In the genomic region with DNA sequence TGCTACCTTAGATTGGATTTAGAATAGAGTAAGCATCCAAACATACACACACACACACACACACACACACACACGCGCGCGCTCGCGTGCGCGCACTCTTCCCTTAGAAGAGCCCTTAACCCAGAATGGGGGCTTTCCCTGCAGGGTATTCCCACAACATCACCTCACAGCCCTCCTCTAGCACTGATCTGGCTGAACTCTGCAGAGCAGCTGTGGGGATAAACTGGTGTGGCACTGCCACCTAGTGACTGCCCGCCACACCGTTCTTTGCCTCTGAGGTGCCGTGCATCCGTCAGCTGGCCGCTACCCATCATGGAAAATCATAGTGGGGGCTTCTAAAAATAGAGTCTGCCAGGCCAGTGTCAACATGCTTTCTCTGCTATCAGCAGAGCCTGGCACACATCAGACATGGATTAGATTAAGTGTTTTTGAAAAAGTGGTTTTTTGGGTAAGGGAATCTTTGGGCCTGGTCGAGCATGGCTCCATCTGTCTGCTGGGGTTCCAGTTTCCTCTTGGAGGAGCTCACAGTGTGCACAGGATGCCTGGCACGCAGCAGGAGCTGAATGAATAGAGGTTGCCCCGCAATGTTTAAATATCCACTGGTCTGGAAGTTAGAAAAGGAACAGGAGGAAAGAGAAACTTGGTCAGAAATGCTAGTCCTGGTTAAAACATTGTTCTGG, we compare ENCODE assay signal across 8 cellular contexts.
DNase-seq lines count a peak whose midpoint lies in the region; ATAC-seq and TF ChIP-seq lines count a peak whose summit lies in the region.

No MANE protein-coding gene starts in this region.

- no peaks in the 10 kb centered on the region for H3K9me3 ChIP-seq in CD4-positive, alpha-beta memory T cell (ENCODE audit: control insufficient read depth in 1 of 2, low read length in 2 of 2)
- H3K9me3 ChIP-seq in fibroblast of lung (ENCODE audit: control insufficient read depth, insufficient read depth, low read depth, low read length) (no peaks in the 10 kb centered on the region), neural cell (ENCODE audit: low read length) (no peaks in the 10 kb centered on the region), transverse colon (no peaks in the 10 kb centered on the region)

- TF ChIP-seq CTCF in fibroblast of lung (conservative IDR thresholded peaks at IDR 0.05 in 1 of 2, IDR thresholded peaks at IDR 0.05 in 1 of 2; ENCODE audit: low read depth in 1 of 2, low read length in 2 of 2) (peak; percentile 79 to 91), neural cell (IDR thresholded peaks at IDR 0.05; ENCODE audit: poor library complexity, severe bottlenecking) (peak; percentile 92), transverse colon (IDR thresholded peaks at IDR 0.05) (peak; percentile 66 to 75 (median 71))

- no peak overlapping the region for H3K27ac Mint-ChIP-seq in CD4-positive, alpha-beta memory T cell
- H3K27ac Mint-ChIP-seq in activated CD4-positive, alpha-beta memory T cell treated with anti-CD3 and anti-CD28 coated beads, Interleukin-2, amount 10 ng/mL, durations not matched to agents 7 days and 5 days = no peak overlapping the region

- no peaks in the 10 kb centered on the region for H3K9me2 ChIP-seq in neural cell (ENCODE audit: insufficient read depth, low read length)

- peak in 4 of 5 donors; percentile 8 to 16 (median 10) for DNase-seq in CD4-positive, alpha-beta memory T cell
- DNase-seq in NCI-H2227 treated with DMSO at 0.1 percent for 48 hours (lab: John Stamatoyannopoulos, UW) = peak; percentile 0
- DNase-seq in activated CD4-positive, alpha-beta memory T cell treated with anti-CD3 and anti-CD28 coated beads, Interleukin-2, amount 10 ng/mL, durations not matched to agents 7 days and 5 days = peak; percentile 34
- peak; percentile 31 to 61 for DNase-seq in fibroblast of lung (ENCODE audit: low read depth in 2 of 2)
- peak; percentile 60 for DNase-seq in transverse colon

- no peaks in the 10 kb centered on the region for H3K9me3 Mint-ChIP-seq in CD4-positive, alpha-beta memory T cell
- no peaks in the 10 kb centered on the region for H3K9me3 Mint-ChIP-seq in activated CD4-positive, alpha-beta memory T cell treated with anti-CD3 and anti-CD28 coated beads, Interleukin-2, amount 10 ng/mL, durations not matched to agents 7 days and 5 days

- no peak overlapping the region for H3K27ac ChIP-seq in CD4-positive, alpha-beta memory T cell (ENCODE audit: low read depth, low read length)
- H3K27ac ChIP-seq in fibroblast of lung (ENCODE audit: insufficient read depth, low read length) = no peak overlapping the region
- H3K27ac ChIP-seq in neural cell (ENCODE audit: low read length) = no peak overlapping the region
- no peak overlapping the region for H3K27ac ChIP-seq in transverse colon

- no peak overlapping the region for H3K4me2 ChIP-seq in fibroblast of lung (ENCODE audit: extremely low read depth, insufficient read depth, low read length)
- no peak overlapping the region for H3K4me2 ChIP-seq in neural cell (ENCODE audit: low read length)

- no peaks in the 10 kb centered on the region for H3K36me3 ChIP-seq in CD4-positive, alpha-beta memory T cell (ENCODE audit: insufficient read depth, low read length)
- H3K36me3 ChIP-seq in fibroblast of lung (ENCODE audit: control insufficient read depth, insufficient read depth, low read length) = no peaks in the 10 kb centered on the region
- no peaks in the 10 kb centered on the region for H3K36me3 ChIP-seq in neural cell (ENCODE audit: insufficient read depth, low read length)
- H3K36me3 ChIP-seq in transverse colon = no peaks in the 10 kb centered on the region

- H2AFZ ChIP-seq in fibroblast of lung (ENCODE audit: low read length) (no peak overlapping the region), neural cell (ENCODE audit: low read depth, low read length) (no peak overlapping the region)

- H3F3A ChIP-seq in neural cell (ENCODE audit: insufficient read depth, low read length, poor library complexity, severe bottlenecking) = no peaks in the 10 kb centered on the region

- 6 to 7% methylated on average over 3 to 16 of the region's 16 CpGs for WGBS in transverse colon (ENCODE audit: low coverage in 1 of 2), 2 donors

- TF ChIP-seq EP300 in neural cell (conservative IDR thresholded peaks at IDR 0.05; ENCODE audit: poor library complexity, severe bottlenecking) = no peak
- no peak for TF ChIP-seq EP300 in transverse colon (IDR thresholded peaks at IDR 0.05; ENCODE audit: low read depth)

- peaks cover 0 to 4% of the 10 kb centered on the region in 2 donors for H3K27me3 Mint-ChIP-seq in CD4-positive, alpha-beta memory T cell
- peaks cover 2% of the 10 kb centered on the region for H3K27me3 Mint-ChIP-seq in activated CD4-positive, alpha-beta memory T cell treated with anti-CD3 and anti-CD28 coated beads, Interleukin-2, amount 10 ng/mL, durations not matched to agents 7 days and 5 days

- no peak overlapping the region for H3K4me3 Mint-ChIP-seq in CD4-positive, alpha-beta memory T cell
- H3K4me3 Mint-ChIP-seq in activated CD4-positive, alpha-beta memory T cell treated with anti-CD3 and anti-CD28 coated beads, Interleukin-2, amount 10 ng/mL, durations not matched to agents 7 days and 5 days = no peak overlapping the region

- no peaks in the 10 kb centered on the region for H3K4me1 ChIP-seq in CD4-positive, alpha-beta memory T cell (ENCODE audit: insufficient read depth, low read length)
- no peaks in the 10 kb centered on the region for H3K4me1 ChIP-seq in fibroblast of lung (ENCODE audit: control insufficient read depth, extremely low read depth, insufficient read depth, low read length)
- H3K4me1 ChIP-seq in transverse colon = peaks cover 0 to 3% (median 0%) of the 10 kb centered on the region in 4 donors

- in situ Hi-C loops in transverse colon (cut with MboI; ENCODE audit: low pct_ligation_motif_present in 1 of 4, low pct_unique_long_range_greater_than_20kb in 1 of 4, low sequenced_read_pairs in 3 of 4) = loop anchor here (10.0 to 25.0 kb wide), 3 partner anchors 763 to 788 kb away; no protein-coding TSS in a partner anchor

- H3K9ac ChIP-seq in fibroblast of lung (ENCODE audit: insufficient read depth, low read length) = no peak overlapping the region
- H3K9ac ChIP-seq in neural cell (ENCODE audit: low read length) = no peak overlapping the region

- TF ChIP-seq RAD21 in neural cell (conservative IDR thresholded peaks at IDR 0.05) = peak; percentile 94

- H4K20me1 ChIP-seq in fibroblast of lung (ENCODE audit: control insufficient read depth, extremely low read depth, insufficient read depth, low read length) (no peaks in the 10 kb centered on the region), neural cell (ENCODE audit: insufficient read depth) (no peaks in the 10 kb centered on the region)

- H3K4me1 Mint-ChIP-seq in CD4-positive, alpha-beta memory T cell = peaks cover 0 to 2% (median under 1%) of the 10 kb centered on the region in 4 donors
- H3K4me1 Mint-ChIP-seq in activated CD4-positive, alpha-beta memory T cell treated with anti-CD3 and anti-CD28 coated beads, Interleukin-2, amount 10 ng/mL, durations not matched to agents 7 days and 5 days = no peaks in the 10 kb centered on the region

- H3K27me3 ChIP-seq in CD4-positive, alpha-beta memory T cell (ENCODE audit: insufficient read depth, low read length) = no peaks in the 10 kb centered on the region
- H3K27me3 ChIP-seq in fibroblast of lung (ENCODE audit: control insufficient read depth, insufficient read depth, low read length) = no peaks in the 10 kb centered on the region
- no peaks in the 10 kb centered on the region for H3K27me3 ChIP-seq in neural cell (ENCODE audit: insufficient read depth, low read depth, low read length)
- H3K27me3 ChIP-seq in transverse colon = no peaks in the 10 kb centered on the region

- intact Hi-C loops in CD4-positive, alpha-beta memory T cell (cut with micrococcal nuclease) = loop anchor here (5.0 kb wide), 2 partner anchors 768 to 1113 kb away; no protein-coding TSS in a partner anchor
- intact Hi-C loops in transverse colon (cut with DNase I; ENCODE audit: low total_unique reads) = loop anchor here (1.0 to 2.0 kb wide), 2 partner anchors 761 to 772 kb away; no protein-coding TSS in a partner anchor

- no peak for TF ChIP-seq POLR2A in transverse colon (IDR thresholded peaks at IDR 0.05)

- H3K79me2 ChIP-seq in fibroblast of lung (ENCODE audit: control insufficient read depth, insufficient read depth, low read length) (no peaks in the 10 kb centered on the region), neural cell (replicated peaks; ENCODE audit: insufficient read depth, low read length) (no peaks in the 10 kb centered on the region)

- POLR2A ChIA-PET in CD4-positive, alpha-beta memory T cell (lab: Charles Lee; ENCODE audit: partially characterized antibody) = no interaction called here
- POLR2A ChIA-PET in activated CD4-positive, alpha-beta memory T cell treated with anti-CD3 and anti-CD28 coated beads, Interleukin-2, amount 10 ng/mL, durations not matched to agents 7 days and 5 days (lab: Charles Lee) = no interaction called here

- no peaks in the 10 kb centered on the region for H3K36me3 Mint-ChIP-seq in CD4-positive, alpha-beta memory T cell
- no peaks in the 10 kb centered on the region for H3K36me3 Mint-ChIP-seq in activated CD4-positive, alpha-beta memory T cell treated with anti-CD3 and anti-CD28 coated beads, Interleukin-2, amount 10 ng/mL, durations not matched to agents 7 days and 5 days (ENCODE audit: low read depth)

- ATAC-seq in GM18870 (IDR thresholded peaks at IDR 0.05; ENCODE audit: unreplicated experiment) = peak; percentile 98
- ATAC-seq in HG03039 (IDR thresholded peaks at IDR 0.05; ENCODE audit: unreplicated experiment) = peak; percentile 99

- H3K4me3 ChIP-seq in CD4-positive, alpha-beta memory T cell (ENCODE audit: low read length in 2 of 2) = no peak overlapping the region
- H3K4me3 ChIP-seq in fibroblast of lung (replicated peaks in 1 of 4; ENCODE audit: control extremely low read depth in 1 of 4, insufficient read depth in 1 of 4, low read depth in 3 of 4, low read length in 4 of 4) (peak overlapping the region in 1 of 4 experiments; percentile 18), neural cell (ENCODE audit: low read length) (no peak overlapping the region), transverse colon (no peak overlapping the region)

- CTCF ChIA-PET in CD4-positive, alpha-beta memory T cell (lab: Charles Lee; ENCODE audit: partially characterized antibody) = interaction anchor here (1.0 to 2.1 kb wide), 3 partner anchors 8 to 838 kb away, joined by 3 to 10 read pairs (median 5); no protein-coding TSS in a partner anchor
- CTCF ChIA-PET in activated CD4-positive, alpha-beta memory T cell treated with anti-CD3 and anti-CD28 coated beads, Interleukin-2, amount 10 ng/mL, durations not matched to agents 7 days and 5 days (lab: Charles Lee) = interaction anchor here (0.9 to 3.2 kb wide), 5 partner anchors 12 to 838 kb away, joined by 3 to 23 read pairs (median 5); no protein-coding TSS in a partner anchor

TF ChIP-seq in neural cell, 6 proteins besides CTCF, POLR2A, EP300 and RAD21 (continues in another document):
- TF ChIP-seq POLR2AphosphoS5 (IDR thresholded peaks at IDR 0.05) = no peak
- no peak for TF ChIP-seq EZH2 (IDR thresholded peaks at IDR 0.05; ENCODE audit: borderline replicate concordance, insufficient read depth, low read length, poor library complexity, severe bottlenecking)
- TF ChIP-seq TAF1 (IDR thresholded peaks at IDR 0.05; ENCODE audit: low read depth) = no peak
- no peak for TF ChIP-seq MXI1 (conservative IDR thresholded peaks at IDR 0.05; ENCODE audit: poor library complexity, severe bottlenecking)

Comparison
In these comparisons a context has a peak if more than half of its experiments do, and no peak if none do; other contexts are left out.
1. DNase-seq: peak in every context shown above with its lines; median percentile 60 in transverse colon; 46 in fibroblast of lung; 34 in activated CD4-positive, alpha-beta memory T cell treated with anti-CD3 and anti-CD28 coated beads, Interleukin-2, amount 10 ng/mL, durations not matched to agents 7 days and 5 days; 10 in CD4-positive, alpha-beta memory T cell; 0 in NCI-H2227 treated with DMSO at 0.1 percent for 48 hours.